ENCODE assay signal across 6 cellular contexts in genomic region chr19:1606138-1606651, GRCh38. TPM values are rescaled to one million over a fixed set of nuclear protein-coding genes. Genes with fewer than 3 reads are reported as not detected.
DNase-seq lines count a peak whose midpoint lies in the region; ATAC-seq and TF ChIP-seq lines count a peak whose summit lies in the region.

No MANE protein-coding gene starts in this region.

- peak overlapping the region; percentile 80 for H3K9ac ChIP-seq in HUES6 (ENCODE audit: low read length)

- ATAC-seq in GM19351 (IDR thresholded peaks at IDR 0.05; ENCODE audit: unreplicated experiment), result no peak
- ATAC-seq in HG03565 (IDR thresholded peaks at IDR 0.05; ENCODE audit: unreplicated experiment), result no peak

- H3K27me3 ChIP-seq in HUES6 (ENCODE audit: control insufficient read depth, insufficient read depth, low read length) (no peaks in the 10 kb centered on the region), ectodermal cell (ENCODE audit: control insufficient read depth, insufficient read depth, low read length, poor library complexity, severe bottlenecking) (no peaks in the 10 kb centered on the region)

- no peak for TF ChIP-seq CTCF in retinal pigment epithelial cell (conservative IDR thresholded peaks at IDR 0.05; ENCODE audit: low read depth, low read length)

- peaks cover 19% of the 10 kb centered on the region for H3K36me3 ChIP-seq in HUES6 (ENCODE audit: control insufficient read depth, insufficient read depth, low read length)
- H3K36me3 ChIP-seq in ectodermal cell (ENCODE audit: control insufficient read depth, insufficient read depth, low read length), result peaks cover 5% of the 10 kb centered on the region

- H3K4me3 ChIP-seq in HUES6 (ENCODE audit: low read depth, low read length) (peak overlapping the region; percentile 73), ectodermal cell (ENCODE audit: insufficient read depth, low read depth, low read length) (peak overlapping the region; percentile 84), retinal pigment epithelial cell (ENCODE audit: low read length) (peak overlapping the region; percentile 74)

- WGBS in ectodermal cell, 2 experiments, result 56 to 58% methylated on average over 16 of the region's 16 CpGs

- peaks cover 4% of the 10 kb centered on the region; the same call in 1 of the 2 replicates for H3K4me1 ChIP-seq in HUES6 (ENCODE audit: control insufficient read depth, insufficient read depth, low read length)
- no peaks in the 10 kb centered on the region for H3K4me1 ChIP-seq in ectodermal cell (ENCODE audit: control insufficient read depth, insufficient read depth, low read length)

- DNase-seq in retinal pigment epithelial cell (ENCODE audit: low read depth), result no peak
- DNase-seq in SHP77 treated with DMSO at 0.1 percent for 48 hours (lab: John Stamatoyannopoulos, UW), result no peak

- H3K9me3 ChIP-seq in HUES6 (ENCODE audit: control insufficient read depth, insufficient read depth, low read depth, low read length) (no peaks in the 10 kb centered on the region), ectodermal cell (ENCODE audit: control insufficient read depth, low read length) (no peaks in the 10 kb centered on the region)

- H3K27ac ChIP-seq in HUES6 (ENCODE audit: low read depth, low read length) (peak overlapping the region; percentile 50; the same call in 1 of the 2 replicates), ectodermal cell (ENCODE audit: insufficient read depth, low read depth, low read length, poor library complexity, severe bottlenecking) (peak overlapping the region; percentile 96)

RNA-seq across cellular contexts. Expression of gene UQCR11, which starts 0.9 kb away (rescaled TPM):
- 141 TPM for polyA plus RNA-seq in ectodermal cell (2013, experiment 1 of 4)
- 140 TPM for polyA plus RNA-seq in ectodermal cell (2013, experiment 2 of 4)
- 151 TPM for polyA plus RNA-seq in ectodermal cell (2013, experiment 3 of 4)
- polyA plus RNA-seq in ectodermal cell (2013, experiment 4 of 4), result 184 TPM

RNA-seq across cellular contexts. Expression of gene MBD3, which starts 13.5 kb away (rescaled TPM):
- polyA plus RNA-seq in ectodermal cell (2013, experiment 1 of 4), result 100 TPM
- 99.7 TPM for polyA plus RNA-seq in ectodermal cell (2013, experiment 2 of 4)
- 65.2 TPM for polyA plus RNA-seq in ectodermal cell (2013, experiment 3 of 4)
- polyA plus RNA-seq in ectodermal cell (2013, experiment 4 of 4), result 64.4 TPM

RNA-seq across cellular contexts. Expression of gene MEX3D, which starts 38.1 kb away (rescaled TPM):
- 52.1 TPM for polyA plus RNA-seq in ectodermal cell (2013, experiment 1 of 4)
- polyA plus RNA-seq in ectodermal cell (2013, experiment 2 of 4), result 50.3 TPM
- 49.5 TPM for polyA plus RNA-seq in ectodermal cell (2013, experiment 3 of 4)
- polyA plus RNA-seq in ectodermal cell (2013, experiment 4 of 4), result 45.6 TPM

RNA-seq across cellular contexts. Expression of gene TCF3, which starts 46.2 kb away (rescaled TPM):
- 313 TPM for polyA plus RNA-seq in ectodermal cell (2013, experiment 1 of 4)
- 315 TPM for polyA plus RNA-seq in ectodermal cell (2013, experiment 2 of 4)
- polyA plus RNA-seq in ectodermal cell (2013, experiment 3 of 4), result 250 TPM
- 276 TPM for polyA plus RNA-seq in ectodermal cell (2013, experiment 4 of 4)
